Comparison of ENCODE assay signal across 10 cellular contexts in the genomic region with DNA sequence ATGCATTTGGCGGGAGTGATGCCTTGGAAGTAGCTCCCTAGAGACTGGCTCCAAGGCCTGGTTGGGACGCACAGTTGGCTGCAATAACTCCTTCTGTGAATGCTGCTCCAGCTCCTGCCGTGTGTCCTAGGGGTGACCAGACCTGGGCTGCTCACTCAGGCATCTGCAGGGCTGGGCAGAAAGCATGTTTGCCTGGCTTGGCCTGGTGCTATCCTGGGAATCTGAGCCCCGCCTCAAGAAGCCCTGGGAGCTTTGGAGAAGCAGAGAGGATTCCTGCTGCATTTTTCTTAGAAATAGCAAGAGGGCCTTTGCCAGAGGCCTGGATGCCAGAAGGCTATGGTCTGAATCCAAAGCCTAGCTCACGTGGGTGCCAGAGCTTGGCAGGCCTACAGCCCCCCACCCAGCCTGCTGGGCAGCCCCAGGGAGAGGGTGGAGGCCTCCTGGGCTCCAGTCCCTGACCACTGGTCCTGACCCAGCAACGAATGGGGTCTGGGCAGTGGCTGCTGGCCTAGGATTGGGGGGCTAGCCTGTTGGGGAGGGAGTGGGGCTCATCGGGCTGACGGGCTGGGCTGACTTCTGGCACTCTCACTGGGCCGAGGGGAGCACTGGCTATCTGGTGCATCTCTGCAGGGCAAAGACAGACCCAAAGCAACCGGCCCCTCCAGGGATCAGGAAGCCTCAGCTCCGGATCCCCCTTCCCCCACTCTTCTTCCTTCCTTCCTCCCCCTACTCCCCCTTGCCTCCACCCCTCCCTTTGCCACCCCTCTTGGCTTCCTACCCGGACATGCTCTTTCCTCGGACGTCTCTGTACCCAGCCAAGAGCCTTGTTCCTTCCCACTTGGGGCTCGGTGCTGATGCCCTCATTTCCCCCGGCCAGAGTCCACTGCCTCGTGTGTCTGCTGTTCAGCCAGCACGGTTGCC. TPM values are rescaled to one million over a fixed set of nuclear protein-coding genes. Genes with fewer than 3 reads are reported as not detected.
DNase-seq lines count a peak whose midpoint lies in the region; ATAC-seq and TF ChIP-seq lines count a peak whose summit lies in the region.
"Had no signal": no experiment of that assay in that cellular context is flagged by ENCODE, and none has a peak within 500 bp of the region (broad histone marks: within the 10 kb centered on the region; RNA-seq: fewer than 3 reads in every experiment).

No MANE protein-coding gene starts in this region.

- no peaks in the 10 kb centered on the region for H4K20me1 ChIP-seq in OCI-LY7 (ENCODE audit: insufficient read depth, low read length)

- H3K36me3 Mint-ChIP-seq in activated CD4-positive, alpha-beta memory T cell treated with anti-CD3 and anti-CD28 coated beads for 36 hours = no peaks in the 10 kb centered on the region
- H3K36me3 Mint-ChIP-seq in T-helper 2 cell treated with Interferon-gamma antibody and Interleukin-4, amounts not matched to agents 5 μg/mL and 100 μg/mL, for 36 hours (ENCODE audit: low read depth) = no peaks in the 10 kb centered on the region

- H3K4me3 Mint-ChIP-seq in activated CD4-positive, alpha-beta memory T cell treated with anti-CD3 and anti-CD28 coated beads for 36 hours = no peak overlapping the region
- no peak overlapping the region for H3K4me3 Mint-ChIP-seq in T-helper 2 cell treated with Interferon-gamma antibody and Interleukin-4, amounts not matched to agents 5 μg/mL and 100 μg/mL, for 36 hours
- H3K4me3 Mint-ChIP-seq: activated B cell treated with CpG ODN at 0.5 μM for 24 hours had no signal

- TF ChIP-seq POLR2A in upper lobe of left lung (IDR thresholded peaks at IDR 0.05) = no peak

- no peaks in the 10 kb centered on the region for H3K9me2 ChIP-seq in OCI-LY7 (ENCODE audit: insufficient read depth, low read length)

- BruUV-seq in OCI-LY7 (replicated peaks; lab: Mats Ljungman, UMichigan) = no TSS peak

- POLR2A ChIA-PET in OCI-LY7 (lab: Charles Lee) = no interaction called here
- POLR2A ChIA-PET in activated CD4-positive, alpha-beta memory T cell treated with anti-CD3 and anti-CD28 coated beads for 36 hours (lab: Charles Lee) = no interaction called here

- H3K27me3 Mint-ChIP-seq in activated CD4-positive, alpha-beta memory T cell treated with anti-CD3 and anti-CD28 coated beads for 36 hours = no peaks in the 10 kb centered on the region
- peaks cover 3% of the 10 kb centered on the region for H3K27me3 Mint-ChIP-seq in T-helper 2 cell treated with Interferon-gamma antibody and Interleukin-4, amounts not matched to agents 5 μg/mL and 100 μg/mL, for 36 hours (ENCODE audit: low read depth)

- intact Hi-C loops in OCI-LY7 (cut with micrococcal nuclease; ENCODE audit: unreplicated experiment) = no loop called here
- intact Hi-C loops in activated CD4-positive, alpha-beta memory T cell treated with anti-CD3 and anti-CD28 coated beads for 36 hours (cut with micrococcal nuclease) = no loop called here

- H3K27me3 ChIP-seq in MG63 = no peaks in the 10 kb centered on the region
- H3K27me3 ChIP-seq in esophagus (ENCODE audit: control insufficient read depth in 1 of 2, insufficient read depth in 2 of 2, low read length in 2 of 2) = no peaks in the 10 kb centered on the region
- H3K27me3 ChIP-seq in upper lobe of left lung = no peaks in the 10 kb centered on the region

- no peak overlapping the region for H3K27ac Mint-ChIP-seq in activated CD4-positive, alpha-beta memory T cell treated with anti-CD3 and anti-CD28 coated beads for 36 hours
- no peak overlapping the region for H3K27ac Mint-ChIP-seq in T-helper 2 cell treated with Interferon-gamma antibody and Interleukin-4, amounts not matched to agents 5 μg/mL and 100 μg/mL, for 36 hours
- H3K27ac Mint-ChIP-seq: activated B cell treated with CpG ODN at 0.5 μM for 24 hours had no signal

- ATAC-seq in upper lobe of left lung (ENCODE audit: low FRiP score in 2 of 2) = no peak

- H3K79me2 ChIP-seq in OCI-LY7 (ENCODE audit: insufficient read depth, low read depth, low read length) = no peaks in the 10 kb centered on the region

- CTCF ChIA-PET in OCI-LY7 (lab: Charles Lee; ENCODE audit: unreplicated experiment) = no interaction called here
- CTCF ChIA-PET in activated CD4-positive, alpha-beta memory T cell treated with anti-CD3 and anti-CD28 coated beads for 36 hours (lab: Charles Lee) = interaction anchor here (0.7 kb wide), 1 partner anchor 16 kb away, joined by 3 read pairs; no protein-coding TSS in a partner anchor

- H3K4me1 Mint-ChIP-seq in activated CD4-positive, alpha-beta memory T cell treated with anti-CD3 and anti-CD28 coated beads for 36 hours (ENCODE audit: low read depth) = no peaks in the 10 kb centered on the region
- H3K4me1 Mint-ChIP-seq in T-helper 2 cell treated with Interferon-gamma antibody and Interleukin-4, amounts not matched to agents 5 μg/mL and 100 μg/mL, for 36 hours (ENCODE audit: low read depth) = no peaks in the 10 kb centered on the region
- H3K4me1 Mint-ChIP-seq: activated B cell treated with CpG ODN at 0.5 μM for 24 hours had no signal

- 13 to 23% methylated on average over 18 of the region's 18 CpGs for WGBS in esophagus, 2 donors
- 50 to 57% methylated on average over 14 to 18 of the region's 18 CpGs for WGBS in mesodermal cell (ENCODE audit: insufficient coverage in 2 of 2), 2 experiments
- 25 to 30% methylated on average over 7 to 17 of the region's 18 CpGs for WGBS in upper lobe of left lung, 2 donors

- H3K4me1 ChIP-seq in esophagus (ENCODE audit: control insufficient read depth in 2 of 2, insufficient read depth in 2 of 2, low read length in 1 of 2) (peaks cover 28 to 85% of the 10 kb centered on the region in 2 donors), mesodermal cell (ENCODE audit: control insufficient read depth, insufficient read depth, low read length, poor library complexity, severe bottlenecking) (peaks cover 47% of the 10 kb centered on the region), upper lobe of left lung (peaks cover 82 to 99% (median 92%) of the 10 kb centered on the region in 4 donors), OCI-LY7 (ENCODE audit: insufficient read depth, low read length, poor library complexity, severe bottlenecking) (no peaks in the 10 kb centered on the region)

- H3K4me2 ChIP-seq in OCI-LY7 (ENCODE audit: low read length) = no peak overlapping the region

- H3K4me3 ChIP-seq in MG63 (no peak overlapping the region), esophagus (ENCODE audit: low read depth in 1 of 2, low read length in 2 of 2) (no peak overlapping the region), mesodermal cell (ENCODE audit: extremely low read depth, insufficient read depth, low read length, poor library complexity, severe bottlenecking) (no peak overlapping the region), upper lobe of left lung (peak overlapping the region in 1 of 4 donors; percentile 8), OCI-LY7 (ENCODE audit: low read depth, low read length, poor library complexity, severe bottlenecking) (no peak overlapping the region)

- peak overlapping the region; percentile 88 to 98 for H3K27ac ChIP-seq in esophagus (ENCODE audit: low read depth in 2 of 2, low read length in 1 of 2)
- H3K27ac ChIP-seq in mesodermal cell (ENCODE audit: low read depth, low read length, severe bottlenecking) = peak overlapping the region; percentile 84
- peak overlapping the region; percentile 74 to 95 (median 84) for H3K27ac ChIP-seq in upper lobe of left lung
- H3K27ac ChIP-seq in OCI-LY7 (ENCODE audit: low read depth, low read length, poor library complexity, severe bottlenecking) = no peak overlapping the region

- no peaks in the 10 kb centered on the region for H3K9me3 Mint-ChIP-seq in activated CD4-positive, alpha-beta memory T cell treated with anti-CD3 and anti-CD28 coated beads for 36 hours
- H3K9me3 Mint-ChIP-seq in T-helper 2 cell treated with Interferon-gamma antibody and Interleukin-4, amounts not matched to agents 5 μg/mL and 100 μg/mL, for 36 hours = no peaks in the 10 kb centered on the region
- H3K9me3 Mint-ChIP-seq: activated B cell treated with CpG ODN at 0.5 μM for 24 hours had no signal

- TF ChIP-seq EP300 in upper lobe of left lung (IDR thresholded peaks at IDR 0.05) = no peak

- H3K9me3 ChIP-seq in MG63 = no peaks in the 10 kb centered on the region
- H3K9me3 ChIP-seq in esophagus (ENCODE audit: control insufficient read depth in 2 of 2, insufficient read depth in 1 of 2, low read depth in 1 of 2, low read length in 1 of 2) = no peaks in the 10 kb centered on the region
- H3K9me3 ChIP-seq in mesodermal cell (ENCODE audit: control insufficient read depth, low read length) = no peaks in the 10 kb centered on the region
- H3K9me3 ChIP-seq in upper lobe of left lung = no peaks in the 10 kb centered on the region
- no peaks in the 10 kb centered on the region for H3K9me3 ChIP-seq in OCI-LY7 (ENCODE audit: low read length)

- peaks cover 11% of the 10 kb centered on the region for H3K36me3 ChIP-seq in MG63
- peaks cover 0 to 29% of the 10 kb centered on the region in 2 donors for H3K36me3 ChIP-seq in esophagus (ENCODE audit: control insufficient read depth in 2 of 2, insufficient read depth in 2 of 2, low read length in 1 of 2)
- peaks cover 7% of the 10 kb centered on the region for H3K36me3 ChIP-seq in mesodermal cell (ENCODE audit: control insufficient read depth, insufficient read depth, low read length)
- H3K36me3 ChIP-seq in upper lobe of left lung = no peaks in the 10 kb centered on the region
- no peaks in the 10 kb centered on the region for H3K36me3 ChIP-seq in OCI-LY7 (ENCODE audit: insufficient read depth, low read length)

- TF ChIP-seq CTCF in upper lobe of left lung (IDR thresholded peaks at IDR 0.05) (no peak), OCI-LY7 (conservative IDR thresholded peaks at IDR 0.05; ENCODE audit: low read length) (no peak)

- DNase-seq in MG63 (peak; percentile 90), upper lobe of left lung (peak in 1 of 2 donors; percentile 67), OCI-LY7 (ENCODE audit: low spot score) (no peak), DMS 273 (lab: John Stamatoyannopoulos, UW; ENCODE audit: unreplicated experiment) (no peak)
- DNase-seq in activated CD4-positive, alpha-beta memory T cell treated with anti-CD3 and anti-CD28 coated beads for 36 hours = no peak
- no peak for DNase-seq in T-helper 2 cell treated with Interferon-gamma antibody and Interleukin-4, amounts not matched to agents 5 μg/mL and 100 μg/mL, for 36 hours (ENCODE audit: low spot score)
- DNase-seq: activated B cell treated with CpG ODN at 0.5 μM for 24 hours, Karpas-422 had no signal

- H2AFZ ChIP-seq in OCI-LY7 (ENCODE audit: low read length) = no peak overlapping the region

RNA-seq across cellular contexts. Expression of gene SEMA3F, which starts 10.5 kb away (rescaled TPM):
- total RNA-seq in MG63 (2014; rRNA removed; shearing (Covaris generic); ENCODE audit: low replicate concordance) = 11.7 and 22.9 TPM in 2 replicates
- polyA plus RNA-seq in esophagus = 10 to 100 TPM; 55.4 to 79.6 TPM
- 36.6 TPM for polyA plus RNA-seq in mesodermal cell (2013, experiment 1 of 2)
- 29.9 TPM for polyA plus RNA-seq in mesodermal cell (2013, experiment 2 of 2)
- 10 to 100 TPM in 5 of 6 donors, 1 to 10 TPM in 1; 4.2 to 76.0 (median 27.5) TPM for total RNA-seq in upper lobe of left lung
- total RNA-seq in OCI-LY7 (2014; rRNA removed; shearing (Covaris generic)) = 0.28 TPM in 1 of 2 replicates, not detected in the other
- 0.18 and 0.84 TPM in 2 replicates for total RNA-seq in OCI-LY7 (2022)
- total RNA-seq in activated CD4-positive, alpha-beta memory T cell treated with anti-CD3 and anti-CD28 coated beads for 36 hours = under 1 TPM; 0.17 to 0.19 TPM
- total RNA-seq: activated B cell treated with CpG ODN at 0.5 μM for 24 hours had no signal

RNA-seq across cellular contexts. Expression of gene GNAT1, which starts 25.8 kb away (rescaled TPM):
- not detected in 2 replicates for total RNA-seq in MG63 (2014; rRNA removed; shearing (Covaris generic); ENCODE audit: low replicate concordance)
- polyA plus RNA-seq in esophagus = under 1 TPM; 0.02 to 0.07 TPM
- not detected for polyA plus RNA-seq in mesodermal cell (2013, experiment 1 of 2)
- polyA plus RNA-seq in mesodermal cell (2013, experiment 2 of 2) = not detected
- under 1 TPM in 2 of 6 donors, not detected in 4; 0.10 to 0.40 TPM for total RNA-seq in upper lobe of left lung
- not detected in 2 replicates for total RNA-seq in OCI-LY7 (2014; rRNA removed; shearing (Covaris generic))
- not detected in 2 replicates for total RNA-seq in OCI-LY7 (2022)
- not detected for total RNA-seq in activated CD4-positive, alpha-beta memory T cell treated with anti-CD3 and anti-CD28 coated beads for 36 hours
- total RNA-seq: activated B cell treated with CpG ODN at 0.5 μM for 24 hours had no signal

RNA-seq across cellular contexts. Expression of gene SLC38A3, which starts 39.4 kb away (rescaled TPM):
- not detected in 2 replicates for total RNA-seq in MG63 (2014; rRNA removed; shearing (Covaris generic); ENCODE audit: low replicate concordance)
- under 1 TPM; 0.08 to 0.11 TPM for polyA plus RNA-seq in esophagus
- 2.5 TPM for polyA plus RNA-seq in mesodermal cell (2013, experiment 1 of 2)
- 1.4 TPM for polyA plus RNA-seq in mesodermal cell (2013, experiment 2 of 2)
- total RNA-seq in upper lobe of left lung = under 1 TPM in 2 of 6 donors, not detected in 4; 0.15 to 0.17 TPM
- total RNA-seq in OCI-LY7 (2014; rRNA removed; shearing (Covaris generic)) = not detected in 2 replicates
- not detected in 2 replicates for total RNA-seq in OCI-LY7 (2022)
- total RNA-seq in activated CD4-positive, alpha-beta memory T cell treated with anti-CD3 and anti-CD28 coated beads for 36 hours = not detected
- total RNA-seq: activated B cell treated with CpG ODN at 0.5 μM for 24 hours had no signal
